Comparison of ENCODE assay signal across 9 cellular contexts in genomic region chr1:18972531-18972930, GRCh38. TPM values are rescaled to one million over a fixed set of nuclear protein-coding genes. Genes with fewer than 3 reads are reported as not detected.
DNase-seq lines count a peak whose midpoint lies in the region; ATAC-seq, FAIRE-seq and TF ChIP-seq lines count a peak whose summit lies in the region.
"Had no signal": no experiment of that assay in that cellular context is flagged by ENCODE, and none has a peak within 500 bp of the region (broad histone marks: within the 10 kb centered on the region; RNA-seq: fewer than 3 reads in every experiment).

No MANE protein-coding gene starts in this region.

- DNase-seq in cardiac muscle cell (ENCODE audit: low read depth in 1 of 2, low spot score in 1 of 2): peak in 1 of 2 donors; percentile 41
- DNase-seq in left ventricle myocardium superior: no peak
- no peak for DNase-seq in T-helper 17 cell
- no peak for DNase-seq in foreskin keratinocyte
- no peak for DNase-seq in transverse colon
- no peak for DNase-seq in small intestine
- DNase-seq in NCI-H128 (lab: John Stamatoyannopoulos, UW; ENCODE audit: unreplicated experiment): no peak
- DNase-seq in NCI-H524 treated with DMSO at 0.1 percent for 48 hours (lab: John Stamatoyannopoulos, UW): no peak
- DNase-seq: NCI-H69 had no signal

- no peak for FAIRE-seq in small intestine (lab: Jason Lieb, UNC)

- H3K4me3 ChIP-seq in cardiac muscle cell (no peak overlapping the region), transverse colon (no peak overlapping the region), small intestine (ENCODE audit: low read depth in 1 of 2, low read length in 2 of 2) (no peak overlapping the region)

- TF ChIP-seq CTCF in cardiac muscle cell (IDR thresholded peaks at IDR 0.05; ENCODE audit: low read depth, low read length) (peak; percentile 29), foreskin keratinocyte (conservative IDR thresholded peaks at IDR 0.05) (peak; percentile 63), transverse colon (IDR thresholded peaks at IDR 0.05) (peak in 4 of 5 experiments; percentile 28 to 43 (median 32))

- no peak overlapping the region for H3K27ac Mint-ChIP-seq in T-helper 17 cell

- H3K27ac ChIP-seq in cardiac muscle cell (no peak overlapping the region), foreskin keratinocyte (no peak overlapping the region), transverse colon (no peak overlapping the region), small intestine (ENCODE audit: low read depth in 1 of 2, low read length in 1 of 2) (no peak overlapping the region)

- H3K36me3 ChIP-seq in cardiac muscle cell (no peaks in the 10 kb centered on the region), transverse colon (no peaks in the 10 kb centered on the region), small intestine (ENCODE audit: control insufficient read depth in 2 of 2, insufficient read depth in 2 of 2, low read length in 2 of 2) (no peaks in the 10 kb centered on the region)

- TF ChIP-seq POLR2A in transverse colon (IDR thresholded peaks at IDR 0.05): no peak

- ATAC-seq in left ventricle myocardium superior (no peak), T-helper 17 cell (peak; percentile 60), foreskin keratinocyte (no peak)

- H3K4me1 ChIP-seq in cardiac muscle cell (ENCODE audit: low read depth) (no peaks in the 10 kb centered on the region), foreskin keratinocyte (peaks cover 8% of the 10 kb centered on the region), transverse colon (peaks cover 0 to 7% (median 0%) of the 10 kb centered on the region in 4 donors), small intestine (ENCODE audit: control insufficient read depth in 2 of 2, insufficient read depth in 1 of 2, low read depth in 1 of 2, low read length in 1 of 2) (no peaks in the 10 kb centered on the region)

- peaks cover 8% of the 10 kb centered on the region for H3K4me1 Mint-ChIP-seq in T-helper 17 cell

- H3K9me3 ChIP-seq in cardiac muscle cell (ENCODE audit: low read depth): no peaks in the 10 kb centered on the region
- no peaks in the 10 kb centered on the region for H3K9me3 ChIP-seq in T-helper 17 cell (ENCODE audit: control insufficient read depth, low read length, poor library complexity, severe bottlenecking)
- H3K9me3 ChIP-seq in transverse colon: no peaks in the 10 kb centered on the region
- no peaks in the 10 kb centered on the region for H3K9me3 ChIP-seq in small intestine (ENCODE audit: control insufficient read depth, low read depth)

- WGBS in transverse colon (ENCODE audit: low coverage in 1 of 2), 2 donors: 23% methylated on average over 2 of the region's 2 CpGs; no CpG with 5 or more reads in 1 of the 2 donors
- 7 to 15% (median 12%) methylated on average over 2 of the region's 2 CpGs for WGBS in small intestine, 3 donors

- H3K27me3 ChIP-seq in cardiac muscle cell (no peaks in the 10 kb centered on the region), foreskin keratinocyte (no peaks in the 10 kb centered on the region), transverse colon (no peaks in the 10 kb centered on the region), small intestine (ENCODE audit: control insufficient read depth in 2 of 2, insufficient read depth in 2 of 2, low read length in 2 of 2) (peaks cover 0 to 2% of the 10 kb centered on the region in 2 donors)

- in situ Hi-C loops in transverse colon (cut with MboI; ENCODE audit: low pct_ligation_motif_present in 1 of 4, low pct_unique_long_range_greater_than_20kb in 1 of 4, low sequenced_read_pairs in 3 of 4): loop anchor here in 2 of 4 donors (5.0 to 10.0 kb wide), 2 partner anchors 58 to 65 kb away; no protein-coding TSS in a partner anchor

- no peak for TF ChIP-seq EP300 in transverse colon (IDR thresholded peaks at IDR 0.05; ENCODE audit: low read depth)

- H3K4me3 Mint-ChIP-seq in T-helper 17 cell: no peak overlapping the region

- intact Hi-C loops in left ventricle myocardium superior (cut with micrococcal nuclease): no loop called here
- intact Hi-C loops in transverse colon (cut with DNase I; ENCODE audit: low total_unique reads): loop anchor here (2.0 kb wide), 1 partner anchor 42 kb away; no protein-coding TSS in a partner anchor

- no peaks in the 10 kb centered on the region for H3K36me3 Mint-ChIP-seq in T-helper 17 cell (ENCODE audit: low read depth)

- peaks cover 27% of the 10 kb centered on the region for H3K27me3 Mint-ChIP-seq in T-helper 17 cell

RNA-seq across cellular contexts. Expression of gene IFFO2, which starts 16.1 kb away (rescaled TPM):
- total RNA-seq in cardiac muscle cell (8.0 and 18.5 TPM in 2 replicates), left ventricle myocardium superior (5.0 TPM), T-helper 17 cell (100 to 1,000 TPM in 1 of 2 donors, 10 to 100 TPM in 1; 99.8 to 119 TPM), foreskin keratinocyte (47.5 and 57.3 TPM in 2 replicates), transverse colon (100 to 1,000 TPM in 1 of 4 donors, 10 to 100 TPM in 2, 1 to 10 TPM in 1; 5.0 to 145 (median 13.6) TPM)
- polyA plus RNA-seq in cardiac muscle cell (0.78 and 1.8 TPM in 2 replicates), foreskin keratinocyte (18.3 and 23.6 TPM in 2 replicates), small intestine (1 to 10 TPM in 2 of 3 donors, under 1 TPM in 1; 0.22 to 3.5 (median 1.4) TPM)
